In the genomic region with DNA sequence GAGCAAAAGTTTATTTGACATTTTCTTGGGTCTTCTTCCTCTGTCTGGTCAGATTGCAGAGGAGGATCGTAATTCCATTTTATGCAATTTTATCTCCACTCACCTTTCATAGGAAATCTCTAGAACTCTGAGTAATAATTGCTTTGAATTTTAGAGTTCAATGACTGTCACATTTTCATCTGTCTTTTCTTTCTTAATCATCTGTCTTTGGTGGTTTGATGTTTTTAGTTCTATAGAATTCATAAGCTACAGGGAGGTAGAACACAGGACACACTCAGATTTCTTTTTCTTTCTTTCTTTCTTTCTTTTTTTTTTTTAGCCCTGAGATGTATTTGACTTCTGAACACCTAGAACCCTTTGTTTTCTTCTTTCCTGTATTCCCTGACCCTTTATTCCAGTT, we compare ENCODE assay signal across 19 cellular contexts. TPM values are rescaled to one million over a fixed set of nuclear protein-coding genes. Genes with fewer than 3 reads are reported as not detected.
DNase-seq lines count a peak whose midpoint lies in the region.
"Had no signal": no experiment of that assay in that cellular context is flagged by ENCODE, and none has a peak within 500 bp of the region (broad histone marks: within the 10 kb centered on the region; RNA-seq: fewer than 3 reads in every experiment).

No MANE protein-coding gene starts in this region.

- H3K36me3 Mint-ChIP-seq in activated naive CD4-positive, alpha-beta T cell treated with anti-CD3 and anti-CD28 coated beads, Interleukin-2, amount 10 ng/mL, durations not matched to agents 7 days and 5 days = peaks cover 94% of the 10 kb centered on the region
- H3K36me3 Mint-ChIP-seq in activated T-helper 1 cell treated with anti-CD3 and anti-CD28 coated beads, Interleukin-12 subunit alpha, Interleukin-12 subunit beta, Interleukin-2, Interleukin-4 antibody, amounts not matched to agents 30 ng/mL and 10 ng/mL and 1 ng/mL, durations not matched to agents 14 hours and 24 hours and 36 hours (ENCODE audit: low read depth) = peaks cover 78% of the 10 kb centered on the region
- H3K36me3 Mint-ChIP-seq in immature natural killer cell = peaks cover 31 to 69% (median 37%) of the 10 kb centered on the region in 3 donors

- no peak for DNase-seq in activated naive CD4-positive, alpha-beta T cell treated with anti-CD3 and anti-CD28 coated beads, Interleukin-2, amount 10 ng/mL, durations not matched to agents 7 days and 5 days
- no peak for DNase-seq in activated naive CD4-positive, alpha-beta T cell (lab: John Stamatoyannopoulos, UW)
- DNase-seq in activated T-helper 1 cell treated with anti-CD3 and anti-CD28 coated beads, Interleukin-12 subunit alpha, Interleukin-12 subunit beta, Interleukin-2, Interleukin-4 antibody, amounts not matched to agents 30 ng/mL and 10 ng/mL and 1 ng/mL, durations not matched to agents 14 hours and 24 hours and 36 hours (ENCODE audit: low spot score) = no peak
- DNase-seq in immature natural killer cell = no peak
- no peak for DNase-seq in SHP77 (lab: John Stamatoyannopoulos, UW)
- DNase-seq in substantia nigra (lab: John Stamatoyannopoulos, UW) = no peak
- no peak for DNase-seq in central memory CD4-positive, alpha-beta T cell
- DNase-seq: activated CD8-positive, alpha-beta memory T cell treated with anti-CD3 and anti-CD28 coated beads, Interleukin-2, amount 50 U/mL, for 4 hours; caudate nucleus; effector CD4-positive, alpha-beta T cell; glutamatergic neuron; left lung; NCI-H1436 treated with DMSO at 0.1 percent for 48 hours; NCI-H2171 treated with DMSO at 0.1 percent for 48 hours; nucleus accumbens; retina; Right ventricle myocardium superior; stimulated activated CD8-positive, alpha-beta memory T cell treated with anti-CD3 and anti-CD28 coated beads, Interleukin-4, amount 100 ng/mL, for 48 hours had no signal

- no peaks in the 10 kb centered on the region for H3K9me3 Mint-ChIP-seq in activated naive CD4-positive, alpha-beta T cell treated with anti-CD3 and anti-CD28 coated beads, Interleukin-2, amount 10 ng/mL, durations not matched to agents 7 days and 5 days
- no peaks in the 10 kb centered on the region for H3K9me3 Mint-ChIP-seq in activated T-helper 1 cell treated with anti-CD3 and anti-CD28 coated beads, Interleukin-12 subunit alpha, Interleukin-12 subunit beta, Interleukin-2, Interleukin-4 antibody, amounts not matched to agents 30 ng/mL and 10 ng/mL and 1 ng/mL, durations not matched to agents 14 hours and 24 hours and 36 hours
- no peaks in the 10 kb centered on the region for H3K9me3 Mint-ChIP-seq in immature natural killer cell

- CTCF ChIA-PET in activated naive CD4-positive, alpha-beta T cell treated with anti-CD3 and anti-CD28 coated beads, Interleukin-2, amount 10 ng/mL, durations not matched to agents 7 days and 5 days (lab: Charles Lee) = interaction anchor here (0.8 to 1.2 kb wide), 2 partner anchors 9 to 75 kb away, joined by 3 read pairs; no protein-coding TSS in a partner anchor

- no peaks in the 10 kb centered on the region for H3K27me3 Mint-ChIP-seq in activated naive CD4-positive, alpha-beta T cell treated with anti-CD3 and anti-CD28 coated beads, Interleukin-2, amount 10 ng/mL, durations not matched to agents 7 days and 5 days
- H3K27me3 Mint-ChIP-seq in activated T-helper 1 cell treated with anti-CD3 and anti-CD28 coated beads, Interleukin-12 subunit alpha, Interleukin-12 subunit beta, Interleukin-2, Interleukin-4 antibody, amounts not matched to agents 30 ng/mL and 10 ng/mL and 1 ng/mL, durations not matched to agents 14 hours and 24 hours and 36 hours (ENCODE audit: insufficient read depth) = peaks cover 2% of the 10 kb centered on the region
- H3K27me3 Mint-ChIP-seq in immature natural killer cell (ENCODE audit: low read depth in 3 of 3) = peaks cover 6 to 27% (median 16%) of the 10 kb centered on the region in 3 donors

- H3K4me1 Mint-ChIP-seq in activated naive CD4-positive, alpha-beta T cell treated with anti-CD3 and anti-CD28 coated beads, Interleukin-2, amount 10 ng/mL, durations not matched to agents 7 days and 5 days = peaks cover 92% of the 10 kb centered on the region
- peaks cover 92% of the 10 kb centered on the region for H3K4me1 Mint-ChIP-seq in activated T-helper 1 cell treated with anti-CD3 and anti-CD28 coated beads, Interleukin-12 subunit alpha, Interleukin-12 subunit beta, Interleukin-2, Interleukin-4 antibody, amounts not matched to agents 30 ng/mL and 10 ng/mL and 1 ng/mL, durations not matched to agents 14 hours and 24 hours and 36 hours (ENCODE audit: low read depth)
- peaks cover 79 to 95% of the 10 kb centered on the region in 2 donors for H3K4me1 Mint-ChIP-seq in immature natural killer cell

- H3K27ac Mint-ChIP-seq in activated naive CD4-positive, alpha-beta T cell treated with anti-CD3 and anti-CD28 coated beads, Interleukin-2, amount 10 ng/mL, durations not matched to agents 7 days and 5 days = peak overlapping the region; percentile 17
- peak overlapping the region; percentile 88 for H3K27ac Mint-ChIP-seq in activated T-helper 1 cell treated with anti-CD3 and anti-CD28 coated beads, Interleukin-12 subunit alpha, Interleukin-12 subunit beta, Interleukin-2, Interleukin-4 antibody, amounts not matched to agents 30 ng/mL and 10 ng/mL and 1 ng/mL, durations not matched to agents 14 hours and 24 hours and 36 hours
- H3K27ac Mint-ChIP-seq in immature natural killer cell = peak overlapping the region; percentile 70 to 84 (median 74)

- no peak overlapping the region for H3K27ac ChIP-seq in substantia nigra (ENCODE audit: low read depth, low read length, poor library complexity, severe bottlenecking)
- H3K27ac ChIP-seq: left lung, thoracic aorta had no signal

- intact Hi-C loops in activated T-helper 1 cell treated with anti-CD3 and anti-CD28 coated beads, Interleukin-12 subunit alpha, Interleukin-12 subunit beta, Interleukin-2, Interleukin-4 antibody, amounts not matched to agents 30 ng/mL and 10 ng/mL and 1 ng/mL, durations not matched to agents 14 hours and 24 hours and 36 hours (cut with micrococcal nuclease) = loop anchor here (1.0 to 10.0 kb wide), 10 partner anchors 9 to 1141 kb away; no protein-coding TSS in a partner anchor

- no peak overlapping the region for H3K4me3 Mint-ChIP-seq in activated naive CD4-positive, alpha-beta T cell treated with anti-CD3 and anti-CD28 coated beads, Interleukin-2, amount 10 ng/mL, durations not matched to agents 7 days and 5 days
- H3K4me3 Mint-ChIP-seq in activated T-helper 1 cell treated with anti-CD3 and anti-CD28 coated beads, Interleukin-12 subunit alpha, Interleukin-12 subunit beta, Interleukin-2, Interleukin-4 antibody, amounts not matched to agents 30 ng/mL and 10 ng/mL and 1 ng/mL, durations not matched to agents 14 hours and 24 hours and 36 hours = peak overlapping the region; percentile 77
- H3K4me3 Mint-ChIP-seq in immature natural killer cell = peak overlapping the region; percentile 3 to 71 (median 60)

RNA-seq across cellular contexts. Expression of a gene that starts 11.7 kb away (rescaled TPM):
- 79.5 TPM in 2 replicates for total RNA-seq in activated T-helper 1 cell treated with anti-CD3 and anti-CD28 coated beads, Interleukin-12 subunit alpha, Interleukin-12 subunit beta, Interleukin-2, Interleukin-4 antibody, amounts not matched to agents 30 ng/mL and 10 ng/mL and 1 ng/mL, durations not matched to agents 14 hours and 24 hours and 36 hours
- polyA plus RNA-seq in immature natural killer cell = 10 to 100 TPM; 27.2 to 52.1 (median 36.8) TPM
- total RNA-seq: thoracic aorta had no signal

Comparison
In these comparisons a context has a peak if more than half of its experiments do, and no peak if none do; other contexts are left out.
1. H3K27ac Mint-ChIP-seq: peak in every context shown above with its lines; median percentile 88 in activated T-helper 1 cell treated with anti-CD3 and anti-CD28 coated beads, Interleukin-12 subunit alpha, Interleukin-12 subunit beta, Interleukin-2, Interleukin-4 antibody, amounts not matched to agents 30 ng/mL and 10 ng/mL and 1 ng/mL, durations not matched to agents 14 hours and 24 hours and 36 hours; 74 in immature natural killer cell; 17 in activated naive CD4-positive, alpha-beta T cell treated with anti-CD3 and anti-CD28 coated beads, Interleukin-2, amount 10 ng/mL, durations not matched to agents 7 days and 5 days.